9 cellular contexts compared by ENCODE assay signal in genomic region chr15:89750560-89751542, GRCh38. TPM values are rescaled to one million over a fixed set of nuclear protein-coding genes. Genes with fewer than 3 reads are reported as not detected.
DNase-seq lines count a peak whose midpoint lies in the region; ATAC-seq, FAIRE-seq and TF ChIP-seq lines count a peak whose summit lies in the region.
"Had no signal": no experiment of that assay in that cellular context is flagged by ENCODE, and none has a peak within 500 bp of the region (broad histone marks: within the 10 kb centered on the region; RNA-seq: fewer than 3 reads in every experiment).

MESP1 (minus strand) TSS chr15:89751249; CDS start chr15:89751231, 18 bp downstream.

- H3K9me3 ChIP-seq in colonic mucosa = no peaks in the 10 kb centered on the region

- H3K27ac Mint-ChIP-seq in activated CD4-positive, alpha-beta T cell treated with anti-CD3 and anti-CD28 coated beads for 36 hours = no peak within 1 kb of the TSS

- peak within 1 kb of the TSS; percentile 73 for H3K4me3 Mint-ChIP-seq in activated CD4-positive, alpha-beta T cell treated with anti-CD3 and anti-CD28 coated beads for 36 hours

- peak; percentile 35 for DNase-seq in BJ (ENCODE audit: low read depth)
- DNase-seq in GM19239 (ENCODE audit: insufficient read length, low spot score) = peak; percentile 97
- DNase-seq in NCI-H510A (lab: John Stamatoyannopoulos, UW) = peak; percentile 67
- peak; percentile 93 for DNase-seq in activated CD4-positive, alpha-beta T cell treated with anti-CD3 and anti-CD28 coated beads for 36 hours
- DNase-seq in colonic mucosa = peak; percentile 91
- DNase-seq in left kidney (ENCODE audit: low read depth, low spot score) = peak; percentile 97
- peak; percentile 87 for DNase-seq in stimulated activated CD4-positive, alpha-beta T cell treated with anti-CD3 and anti-CD28 coated beads, Interleukin-1b, Interleukin-23, amount 100 ng/mL, for 48 hours

- FAIRE-seq in GM19239 (lab: Jason Lieb, UNC) = peak; percentile 52
- FAIRE-seq: endometrium had no signal

- H3K27ac ChIP-seq in colonic mucosa = peak within 1 kb of the TSS; percentile 39

- no peaks in the 10 kb centered on the region for H3K9me3 Mint-ChIP-seq in activated CD4-positive, alpha-beta T cell treated with anti-CD3 and anti-CD28 coated beads for 36 hours (ENCODE audit: low read depth)

- CTCF ChIA-PET in BJ (lab: Yijun Ruan, JAX) = interaction anchor here (0.6 to 7.2 kb wide), 16 partner anchors 10 to 141 kb away, joined by 3 to 47 read pairs (median 4); no protein-coding TSS in a partner anchor
- CTCF ChIA-PET in activated CD4-positive, alpha-beta T cell treated with anti-CD3 and anti-CD28 coated beads for 36 hours (lab: Charles Lee) = interaction anchor here (0.9 to 7.2 kb wide), 9 partner anchors 10 to 138 kb away, joined by 3 to 41 read pairs (median 3); no protein-coding TSS in a partner anchor

- POLR2A ChIA-PET in BJ (lab: Charles Lee) = no interaction called here
- POLR2A ChIA-PET in activated CD4-positive, alpha-beta T cell treated with anti-CD3 and anti-CD28 coated beads for 36 hours (lab: Charles Lee) = interaction anchor here (0.9 kb wide), 1 partner anchor 10 kb away, joined by 3 read pairs; no protein-coding TSS in a partner anchor

- H3K27me3 Mint-ChIP-seq in activated CD4-positive, alpha-beta T cell treated with anti-CD3 and anti-CD28 coated beads for 36 hours = peaks cover 11% of the 10 kb centered on the region

- ATAC-seq in HG03442 (IDR thresholded peaks at IDR 0.05; ENCODE audit: unreplicated experiment) = peak; percentile 90
- ATAC-seq in activated CD4-positive, alpha-beta T cell treated with anti-CD3 and anti-CD28 coated beads for 36 hours = peak; percentile 94

- H3K4me1 ChIP-seq in colonic mucosa = peaks cover 7% of the 10 kb centered on the region

- peaks cover 4% of the 10 kb centered on the region for H3K4me1 Mint-ChIP-seq in activated CD4-positive, alpha-beta T cell treated with anti-CD3 and anti-CD28 coated beads for 36 hours

- intact Hi-C loops in activated CD4-positive, alpha-beta T cell treated with anti-CD3 and anti-CD28 coated beads for 36 hours (cut with DNase I, micrococcal nuclease) = loop anchor here in 1 of 2 experiments (1.0 to 5.0 kb wide), 2 partner anchors 61 to 141 kb away; partner anchors contain the start of genes AP3S2, PEX11A and WDR93
- intact Hi-C loops in colonic mucosa (cut with DNase I) = no loop called here

- H3K36me3 ChIP-seq in BJ (ENCODE audit: control insufficient read depth, insufficient read depth, low read length) (no peaks in the 10 kb centered on the region), colonic mucosa (no peaks in the 10 kb centered on the region)

- H3K9ac ChIP-seq in colonic mucosa (ENCODE audit: low read depth in 2 of 2, low read length in 2 of 2) = peak within 1 kb of the TSS; percentile 71 to 85

- H3K4me3 ChIP-seq in BJ (ENCODE audit: low read depth, low read length) (peak within 1 kb of the TSS; percentile 54), colonic mucosa (peak within 1 kb of the TSS; percentile 77)

- no peaks in the 10 kb centered on the region for H3K36me3 Mint-ChIP-seq in activated CD4-positive, alpha-beta T cell treated with anti-CD3 and anti-CD28 coated beads for 36 hours (ENCODE audit: low read depth)

- TF ChIP-seq CTCF in BJ (IDR thresholded peaks at IDR 0.05; ENCODE audit: insufficient read depth, low read depth, low read length) (peak; percentile 81), colonic mucosa (IDR thresholded peaks at IDR 0.05) (peak; percentile 61)

- H3K27me3 ChIP-seq in BJ (ENCODE audit: control insufficient read depth, insufficient read depth, low read length) = peaks cover 2% of the 10 kb centered on the region
- no peaks in the 10 kb centered on the region for H3K27me3 ChIP-seq in colonic mucosa

RNA-seq across cellular contexts. Expression of gene MESP1, which starts in this region (rescaled TPM):
- 0.20 and 0.49 TPM in 2 replicates for polyA plus RNA-seq in BJ (2011; rRNA removed)
- not detected in 2 replicates for polyA minus RNA-seq in BJ (2011; rRNA and poly(A)+ RNA removed)
- 1 to 10 TPM; 2.9 to 4.6 TPM for total RNA-seq in activated CD4-positive, alpha-beta T cell treated with anti-CD3 and anti-CD28 coated beads for 36 hours
- total RNA-seq in colonic mucosa = 10 to 100 TPM; 10.5 to 11.1 TPM

Comparison
In these comparisons a context has a peak if more than half of its experiments do, and no peak if none do; other contexts are left out.
1. Peak in every context shown above with its lines: DNase-seq, ATAC-seq, H3K4me3 ChIP-seq and H3K27ac ChIP-seq.
2. Peak in DNase-seq and H3K4me3 ChIP-seq in BJ; RNA of the gene not detected or under 1 TPM.
3. DNase-seq: peak in every context shown above with its lines; median percentile 97 in GM19239; 97 in left kidney; 93 in activated CD4-positive, alpha-beta T cell treated with anti-CD3 and anti-CD28 coated beads for 36 hours; 91 in colonic mucosa; 87 in stimulated activated CD4-positive, alpha-beta T cell treated with anti-CD3 and anti-CD28 coated beads, Interleukin-1b, Interleukin-23, amount 100 ng/mL, for 48 hours; 67 in NCI-H510A; 35 in BJ.